ENCODE assay signal across 1 cellular context in the genomic region with DNA sequence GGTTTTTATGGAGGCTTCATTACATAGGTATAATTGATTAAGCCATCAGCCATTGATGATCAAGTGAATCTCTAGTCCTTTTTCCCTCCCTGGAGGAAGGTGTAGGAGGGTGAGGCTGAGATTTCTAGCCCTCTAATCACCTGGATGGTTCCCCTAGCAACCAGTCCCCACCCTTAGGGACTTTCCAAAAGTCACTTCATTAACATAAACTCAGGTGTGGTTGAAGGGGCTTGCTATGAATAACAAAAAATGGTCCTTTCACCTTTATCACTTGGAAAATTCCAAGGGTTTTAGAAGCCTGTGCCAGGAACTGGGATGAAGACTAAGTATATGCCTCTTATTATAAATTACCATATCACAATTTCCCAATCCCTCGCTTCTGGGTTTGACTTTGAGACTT.
TF ChIP-seq lines count a peak whose summit lies in the region.

No MANE protein-coding gene starts in this region.

TF ChIP-seq in WTC11, 78 proteins besides CTCF, POLR2A, EP300 and RAD21 (continued from another document):
- TF ChIP-seq, protein P1, sequence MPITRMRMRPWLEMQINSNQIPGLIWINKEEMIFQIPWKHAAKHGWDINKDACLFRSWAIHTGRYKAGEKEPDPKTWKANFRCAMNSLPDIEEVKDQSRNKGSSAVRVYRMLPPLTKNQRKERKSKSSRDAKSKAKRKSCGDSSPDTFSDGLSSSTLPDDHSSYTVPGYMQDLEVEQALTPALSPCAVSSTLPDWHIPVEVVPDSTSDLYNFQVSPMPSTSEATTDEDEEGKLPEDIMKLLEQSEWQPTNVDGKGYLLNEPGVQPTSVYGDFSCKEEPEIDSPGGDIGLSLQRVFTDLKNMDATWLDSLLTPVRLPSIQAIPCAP (CRISPR knock-in tag; IDR thresholded peaks at IDR 0.05): no peak
- TF ChIP-seq ELF4 (CRISPR knock-in tag; IDR thresholded peaks at IDR 0.05; ENCODE audit: low read depth) (no peak), SMAD4 (CRISPR knock-in tag; IDR thresholded peaks at IDR 0.05) (no peak), ZNF232 (CRISPR knock-in tag; IDR thresholded peaks at IDR 0.05) (no peak), ZNF317 (CRISPR knock-in tag; IDR thresholded peaks at IDR 0.05; ENCODE audit: borderline replicate concordance, low read depth) (no peak), ESRRA (CRISPR knock-in tag; IDR thresholded peaks at IDR 0.05; ENCODE audit: borderline replicate concordance) (no peak)
